Comparison of ENCODE assay signal across 18 cellular contexts in the genomic region with DNA sequence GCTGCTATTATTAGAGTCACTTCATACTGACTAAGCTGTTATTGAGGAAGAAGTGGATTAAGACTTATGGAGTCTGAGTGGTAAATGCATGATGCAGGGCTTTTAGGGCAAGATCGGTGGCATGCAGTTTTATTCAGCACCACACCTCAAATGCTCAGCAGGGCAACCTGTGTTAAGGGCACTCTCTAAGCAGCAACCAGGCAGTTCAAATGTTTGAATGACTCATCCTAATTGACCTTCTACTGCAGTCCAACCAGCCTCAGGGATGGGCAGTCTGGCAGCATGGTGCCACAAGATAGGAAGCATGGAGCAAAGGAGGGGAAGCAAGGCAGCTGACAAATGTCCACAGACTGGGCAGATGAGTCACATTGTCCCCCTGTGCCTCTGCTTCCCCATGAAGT.
DNase-seq lines count a peak whose midpoint lies in the region; ATAC-seq and TF ChIP-seq lines count a peak whose summit lies in the region.
"Had no signal": no experiment of that assay in that cellular context is flagged by ENCODE, and none has a peak within 500 bp of the region (broad histone marks: within the 10 kb centered on the region; RNA-seq: fewer than 3 reads in every experiment).

No MANE protein-coding gene starts in this region.

- no peaks in the 10 kb centered on the region for H4K20me1 ChIP-seq in BLaER1

- H3K9me3 ChIP-seq in BLaER1 = no peaks in the 10 kb centered on the region
- H3K9me3 ChIP-seq in thyroid gland = no peaks in the 10 kb centered on the region
- H3K9me3 ChIP-seq: heart right ventricle had no signal

- ATAC-seq in left colon (peak; percentile 85), GM21737 (IDR thresholded peaks at IDR 0.05; ENCODE audit: unreplicated experiment) (no peak)
- ATAC-seq in activated CD8-positive, alpha-beta T cell treated with anti-CD3 and anti-CD28 coated beads, Interleukin-2, amount 10 ng/mL, durations not matched to agents 7 days and 5 days = no peak

- H3K4me3 Mint-ChIP-seq in activated CD8-positive, alpha-beta T cell treated with anti-CD3 and anti-CD28 coated beads, Interleukin-2, amount 10 ng/mL, durations not matched to agents 7 days and 5 days = no peak overlapping the region

- H3K9me3 Mint-ChIP-seq in activated CD8-positive, alpha-beta T cell treated with anti-CD3 and anti-CD28 coated beads, Interleukin-2, amount 10 ng/mL, durations not matched to agents 7 days and 5 days (ENCODE audit: insufficient read depth) = no peaks in the 10 kb centered on the region
- H3K9me3 Mint-ChIP-seq: CD4-positive, alpha-beta T cell had no signal

- TF ChIP-seq CTCF in RWPE1 (conservative IDR thresholded peaks at IDR 0.05; ENCODE audit: low read depth) (no peak), thyroid gland (IDR thresholded peaks at IDR 0.05) (no peak)

- POLR2A ChIA-PET in RWPE1 (lab: Yijun Ruan, JAX; ENCODE audit: low non-redundant PET) = no interaction called here
- POLR2A ChIA-PET in activated CD8-positive, alpha-beta T cell treated with anti-CD3 and anti-CD28 coated beads, Interleukin-2, amount 10 ng/mL, durations not matched to agents 7 days and 5 days (lab: Charles Lee) = no interaction called here

- H3K27me3 ChIP-seq in BLaER1 (no peaks in the 10 kb centered on the region), thyroid gland (no peaks in the 10 kb centered on the region)

- CTCF ChIA-PET in RWPE1 (lab: Yijun Ruan, JAX) = interaction anchor here (0.6 kb wide), 1 partner anchor 1382 kb away, joined by 3 read pairs; no protein-coding TSS in a partner anchor
- CTCF ChIA-PET in activated CD8-positive, alpha-beta T cell treated with anti-CD3 and anti-CD28 coated beads, Interleukin-2, amount 10 ng/mL, durations not matched to agents 7 days and 5 days (lab: Charles Lee) = no interaction called here

- DNase-seq in HT1080 (ENCODE audit: low read depth) (peak; percentile 24), RWPE1 (ENCODE audit: low spot score) (peak; percentile 72), left colon (peak; percentile 42 to 79), thyroid gland (no peak), NCI-H2029 (lab: John Stamatoyannopoulos, UW) (no peak)
- DNase-seq in activated CD8-positive, alpha-beta T cell treated with anti-CD3 and anti-CD28 coated beads, Interleukin-2, amount 10 ng/mL, durations not matched to agents 7 days and 5 days = no peak
- DNase-seq: activated T-cell treated with anti-CD3 and anti-CD28 coated beads for 4 hours; amniotic stem cell; CD4-positive, alpha-beta T cell; heart right ventricle; mesendoderm; NCI-H1930; stimulated activated CD4-positive, alpha-beta T cell treated with anti-CD3 and anti-CD28 coated beads, Interleukin-2, amount 100 ng/mL, for 24 hours; stimulated activated naive CD4-positive, alpha-beta T cell treated with Interleukin-2 at 50 U/mL for 16 hours had no signal

- intact Hi-C loops in left colon (cut with DNase I, micrococcal nuclease) = no loop called here
- intact Hi-C loops in thyroid gland (cut with DNase I) = no loop called here

- TF ChIP-seq POLR2A in thyroid gland (IDR thresholded peaks at IDR 0.05) = no peak

- H3K4me1 ChIP-seq in BLaER1 (peaks cover 38% of the 10 kb centered on the region), thyroid gland (no peaks in the 10 kb centered on the region)
- H3K4me1 ChIP-seq: parathyroid adenoma had no signal

- H3K27ac Mint-ChIP-seq in activated CD8-positive, alpha-beta T cell treated with anti-CD3 and anti-CD28 coated beads, Interleukin-2, amount 10 ng/mL, durations not matched to agents 7 days and 5 days = no peak overlapping the region

- H3K4me3 ChIP-seq in BLaER1 = no peak overlapping the region
- no peak overlapping the region for H3K4me3 ChIP-seq in thyroid gland (replicated peaks in 1 of 3)
- H3K4me3 ChIP-seq: heart right ventricle, SK-N-MC had no signal

- H3K4me2 ChIP-seq in BLaER1 = peak overlapping the region; percentile 28; the same call in 1 of the 2 replicates

- H3K9ac ChIP-seq in BLaER1 = no peak overlapping the region
- H3K9ac ChIP-seq: parathyroid adenoma had no signal

- peaks cover 14% of the 10 kb centered on the region for H3K27me3 Mint-ChIP-seq in activated CD8-positive, alpha-beta T cell treated with anti-CD3 and anti-CD28 coated beads, Interleukin-2, amount 10 ng/mL, durations not matched to agents 7 days and 5 days (ENCODE audit: low read depth)

- H3K36me3 ChIP-seq in BLaER1 (no peaks in the 10 kb centered on the region), thyroid gland (no peaks in the 10 kb centered on the region)
- H3K36me3 ChIP-seq: heart right ventricle had no signal

- H3K4me1 Mint-ChIP-seq in activated CD8-positive, alpha-beta T cell treated with anti-CD3 and anti-CD28 coated beads, Interleukin-2, amount 10 ng/mL, durations not matched to agents 7 days and 5 days (ENCODE audit: low read depth) = peaks cover 19% of the 10 kb centered on the region

- peaks cover 2% of the 10 kb centered on the region for H3K36me3 Mint-ChIP-seq in activated CD8-positive, alpha-beta T cell treated with anti-CD3 and anti-CD28 coated beads, Interleukin-2, amount 10 ng/mL, durations not matched to agents 7 days and 5 days (ENCODE audit: low read depth)

- WGBS in thyroid gland, 2 donors = 83 to 86% methylated on average over 1 of the region's 1 CpG

- H3K27ac ChIP-seq in BLaER1 (no peak overlapping the region), RWPE1 (no peak overlapping the region), thyroid gland (no peak overlapping the region)
- H3K27ac ChIP-seq: heart right ventricle, parathyroid adenoma, SK-N-MC had no signal

Comparison
In these comparisons a context has a peak if more than half of its experiments do, and no peak if none do; other contexts are left out.
1. DNase-seq: peak in HT1080 (single experiment), RWPE1 (single experiment) and left colon (2 of 2); none in thyroid gland (0 of 2), activated CD8-positive, alpha-beta T cell treated with anti-CD3 and anti-CD28 coated beads, Interleukin-2, amount 10 ng/mL, durations not matched to agents 7 days and 5 days (single experiment) and NCI-H2029 (single experiment).